10 cellular contexts compared by ENCODE assay signal in the genomic region with DNA sequence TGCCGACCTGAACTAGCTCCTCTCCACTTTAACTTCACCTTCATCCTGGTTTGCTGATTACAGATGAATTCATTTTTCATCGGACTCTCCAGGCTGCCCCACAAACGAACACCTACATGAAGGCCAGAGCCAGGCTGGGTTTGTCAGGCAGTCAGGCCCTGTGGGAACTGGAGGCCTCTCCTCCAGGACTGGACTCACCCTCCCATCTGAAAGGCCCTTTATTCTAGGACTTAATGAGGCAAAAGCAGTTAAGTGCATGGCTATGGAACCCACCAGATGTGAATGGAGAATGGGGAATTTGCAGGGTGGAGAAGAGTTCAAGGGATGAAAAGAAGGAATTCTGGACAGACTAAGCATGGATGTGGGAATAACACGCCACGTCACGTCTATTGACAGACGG.
DNase-seq lines count a peak whose midpoint lies in the region; ATAC-seq lines count a peak whose summit lies in the region.
"Had no signal": no experiment of that assay in that cellular context is flagged by ENCODE, and none has a peak within 500 bp of the region (broad histone marks: within the 10 kb centered on the region; RNA-seq: fewer than 3 reads in every experiment).

No MANE protein-coding gene starts in this region.

- peak overlapping the region; percentile 36 for H3K27ac Mint-ChIP-seq in stimulated activated effector memory CD8-positive, alpha-beta T cell treated with anti-CD3 and anti-CD28 coated beads, Interleukin-12 subunit alpha, Interleukin-12 subunit beta, amount 100 ng/mL, for 72 hours

- peak overlapping the region; percentile 30 for H3K9ac ChIP-seq in adipocyte (ENCODE audit: low read length)

- ATAC-seq in stimulated activated effector memory CD8-positive, alpha-beta T cell treated with anti-CD3 and anti-CD28 coated beads, Interleukin-12 subunit alpha, Interleukin-12 subunit beta, amount 100 ng/mL, for 72 hours = no peak

- H3K4me1 Mint-ChIP-seq in stimulated activated effector memory CD8-positive, alpha-beta T cell treated with anti-CD3 and anti-CD28 coated beads, Interleukin-12 subunit alpha, Interleukin-12 subunit beta, amount 100 ng/mL, for 72 hours = peaks cover 14% of the 10 kb centered on the region

- H3K4me1 ChIP-seq in adipocyte (ENCODE audit: control insufficient read depth, insufficient read depth, low read length) = peaks cover 44% of the 10 kb centered on the region

- no peaks in the 10 kb centered on the region for H3K9me3 Mint-ChIP-seq in stimulated activated effector memory CD8-positive, alpha-beta T cell treated with anti-CD3 and anti-CD28 coated beads, Interleukin-12 subunit alpha, Interleukin-12 subunit beta, amount 100 ng/mL, for 72 hours

- no peaks in the 10 kb centered on the region for H3K27me3 ChIP-seq in adipocyte (replicated peaks; ENCODE audit: control insufficient read depth, insufficient read depth, low read length)

- DNase-seq in DMS 273 (lab: John Stamatoyannopoulos, UW; ENCODE audit: unreplicated experiment) (peak; percentile 38), DMS 273 treated with DMSO at 0.1 percent for 48 hours (lab: John Stamatoyannopoulos, UW) (no peak), adipocyte (ENCODE audit: low read depth) (no peak), left kidney (ENCODE audit: low read depth, low spot score) (peak; percentile 50), EL (no peak), GDM1 (lab: John Stamatoyannopoulos, UW) (no peak), NCI-H1417 treated with DMSO at 0.1 percent for 48 hours (lab: John Stamatoyannopoulos, UW) (no peak)
- no peak for DNase-seq in stimulated activated effector memory CD8-positive, alpha-beta T cell treated with anti-CD3 and anti-CD28 coated beads, Interleukin-12 subunit alpha, Interleukin-12 subunit beta, amount 100 ng/mL, for 72 hours (ENCODE audit: low spot score in 2 of 2)
- DNase-seq: activated CD8-positive, alpha-beta memory T cell treated with anti-CD3 and anti-CD28 coated beads for 24 hours; aorta had no signal

- H3K9me3 ChIP-seq in adipocyte (ENCODE audit: control insufficient read depth, low read length) = no peaks in the 10 kb centered on the region

- H3K36me3 ChIP-seq in adipocyte (ENCODE audit: control insufficient read depth, insufficient read depth, low read length, severe bottlenecking) = no peaks in the 10 kb centered on the region

- H3K36me3 Mint-ChIP-seq in stimulated activated effector memory CD8-positive, alpha-beta T cell treated with anti-CD3 and anti-CD28 coated beads, Interleukin-12 subunit alpha, Interleukin-12 subunit beta, amount 100 ng/mL, for 72 hours = peaks cover 13% of the 10 kb centered on the region

- no peak overlapping the region for H3K4me3 Mint-ChIP-seq in stimulated activated effector memory CD8-positive, alpha-beta T cell treated with anti-CD3 and anti-CD28 coated beads, Interleukin-12 subunit alpha, Interleukin-12 subunit beta, amount 100 ng/mL, for 72 hours

- H3K4me3 ChIP-seq in adipocyte (ENCODE audit: low read length) = no peak overlapping the region

Comparison
In these comparisons a context has a peak if more than half of its experiments do, and no peak if none do; other contexts are left out.
1. DNase-seq: peak in DMS 273 (single experiment) and left kidney (single experiment); none in DMS 273 treated with DMSO at 0.1 percent for 48 hours (single experiment), adipocyte (single experiment), stimulated activated effector memory CD8-positive, alpha-beta T cell treated with anti-CD3 and anti-CD28 coated beads, Interleukin-12 subunit alpha, Interleukin-12 subunit beta, amount 100 ng/mL, for 72 hours (0 of 2), EL (single experiment), GDM1 (single experiment) and NCI-H1417 treated with DMSO at 0.1 percent for 48 hours (single experiment).